Comparison of ENCODE assay signal across 25 cellular contexts in the genomic region with DNA sequence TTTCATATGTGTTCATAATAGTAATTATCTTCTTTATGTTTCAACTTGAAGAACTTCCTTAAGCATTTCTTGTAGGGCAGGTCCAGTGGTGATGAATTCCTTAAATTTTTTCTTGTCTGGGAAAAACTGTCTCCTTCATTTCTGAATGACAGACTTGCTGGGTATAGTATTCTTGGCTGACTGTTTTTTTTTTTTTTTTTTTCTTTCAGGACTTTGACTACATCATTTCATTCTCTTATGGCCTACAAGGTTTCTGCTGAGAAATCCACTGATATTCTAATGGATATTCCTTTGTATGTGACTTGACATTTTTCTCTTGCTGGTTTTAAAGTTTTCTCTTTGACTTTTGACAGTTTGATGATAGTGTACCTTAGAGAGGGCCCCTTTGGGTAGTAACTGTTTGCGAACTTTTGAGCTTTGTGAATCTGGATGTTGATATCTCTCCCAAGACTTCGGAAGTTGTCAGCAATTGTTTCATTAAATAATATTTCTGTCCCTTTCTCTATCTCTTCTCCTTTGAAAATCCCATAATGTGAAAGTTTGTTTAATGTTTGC.
"Had no signal": no experiment of that assay in that cellular context is flagged by ENCODE, and none has a peak within 500 bp of the region (broad histone marks: within the 10 kb centered on the region; RNA-seq: fewer than 3 reads in every experiment).

No MANE protein-coding gene starts in this region.

- DNase-seq: dermis blood vessel endothelial cell; dorsolateral prefrontal cortex; effector CD4-positive, alpha-beta T cell; effector memory CD4-positive, alpha-beta T cell; erythroblast; esophagus squamous epithelium; foreskin fibroblast; foreskin melanocyte; gastrocnemius medialis; glutamatergic neuron; head of caudate nucleus; heart right ventricle; hippocampal formation; left cardiac atrium; left lung; left ventricle myocardium superior; lower lobe of right lung; mesenchymal stem cell; naive thymus-derived CD4-positive, alpha-beta T cell; natural killer cell had no signal

- H3K27ac Mint-ChIP-seq: mesothelial cell of epicardium; naive thymus-derived CD4-positive, alpha-beta T cell; natural killer cell had no signal

- H3K27ac ChIP-seq: coronary artery, dorsolateral prefrontal cortex, epithelial cell of prostate, esophagus squamous epithelium, gastrocnemius medialis, heart right ventricle, left lung, lower lobe of right lung had no signal

- H3K36me3 ChIP-seq: esophagus squamous epithelium, gastrocnemius medialis, heart right ventricle, left lung, lower lobe of right lung had no signal

- H3K27me3 Mint-ChIP-seq: naive thymus-derived CD4-positive, alpha-beta T cell had no signal

- H3K4me1 Mint-ChIP-seq: mesothelial cell of epicardium, natural killer cell had no signal

- FAIRE-seq: keratinocyte had no signal

- ATAC-seq: esophagus mucosa; gastrocnemius medialis; heart right ventricle; left cardiac atrium; left lung; left ventricle myocardium superior; lower lobe of right lung; naive thymus-derived CD4-positive, alpha-beta T cell; natural killer cell had no signal

- H3K4me3 Mint-ChIP-seq: mesothelial cell of epicardium; naive thymus-derived CD4-positive, alpha-beta T cell; natural killer cell had no signal

- H3K4me3 ChIP-seq: coronary artery, dorsolateral prefrontal cortex, esophagus squamous epithelium, gastrocnemius medialis, heart right ventricle, left lung, lower lobe of right lung had no signal

- H3K4me1 ChIP-seq: esophagus squamous epithelium, gastrocnemius medialis, heart right ventricle, left lung, lower lobe of right lung had no signal

- H3K27me3 ChIP-seq: esophagus squamous epithelium, heart right ventricle, left lung had no signal
